In the genomic region with DNA sequence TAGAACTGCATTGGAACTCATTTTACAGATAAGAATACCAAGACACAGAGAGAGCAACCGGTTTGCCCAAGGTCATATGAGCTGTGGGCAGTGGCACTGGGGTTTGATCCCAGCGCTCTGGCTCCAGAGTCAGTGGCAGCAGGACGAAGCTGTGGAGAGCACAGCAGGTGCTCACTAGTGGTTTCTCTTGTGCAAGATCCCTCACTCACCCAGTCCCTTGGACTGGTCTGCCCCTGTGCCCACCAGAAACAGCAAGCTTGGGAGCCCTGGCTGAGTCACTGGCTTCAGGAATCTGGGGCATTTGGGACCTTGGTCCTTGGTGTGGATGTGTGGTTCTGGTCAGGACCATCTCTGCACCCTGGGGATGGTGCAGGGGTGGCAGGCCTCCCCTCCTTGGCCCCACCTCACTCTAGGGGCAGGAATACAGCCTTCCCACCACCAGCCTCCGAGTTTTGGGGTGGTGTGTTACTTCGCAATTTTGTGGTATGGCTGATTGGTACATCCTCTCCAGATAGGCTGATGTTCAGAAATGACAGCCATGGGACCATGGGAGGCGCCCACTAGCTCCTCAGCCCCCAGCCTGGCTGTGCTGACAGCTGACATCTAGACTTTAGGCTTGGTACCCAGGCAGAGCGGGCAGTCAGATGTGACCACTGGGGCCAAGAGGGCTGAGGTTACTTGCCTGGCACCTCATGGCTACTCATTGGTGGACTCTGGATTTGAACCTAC, we compare ENCODE assay signal across 21 cellular contexts.
DNase-seq lines count a peak whose midpoint lies in the region; TF ChIP-seq lines count a peak whose summit lies in the region.
"Had no signal": no experiment of that assay in that cellular context is flagged by ENCODE, and none has a peak within 500 bp of the region (broad histone marks: within the 10 kb centered on the region; RNA-seq: fewer than 3 reads in every experiment).

No MANE protein-coding gene starts in this region.

- no peak for TF ChIP-seq POLR2A in NB4 (IDR thresholded peaks at IDR 0.05; ENCODE audit: extremely low read depth, insufficient read length)

- no peaks in the 10 kb centered on the region; the same call in 1 of the 2 replicates for H3K27me3 Mint-ChIP-seq in H9 (ENCODE audit: low read depth)
- H3K27me3 Mint-ChIP-seq: B cell had no signal

- H3K14ac ChIP-seq in neuronal stem cell (ENCODE audit: low read length): no peak overlapping the region
- no peak overlapping the region for H3K14ac ChIP-seq in H9 (ENCODE audit: insufficient read depth, low read length)

- H2BK120ac ChIP-seq in neuronal stem cell (ENCODE audit: low read depth, low read length) (no peak overlapping the region), H9 (ENCODE audit: low read depth, low read length, poor library complexity, severe bottlenecking) (no peak overlapping the region)

- H3K79me2 ChIP-seq in H9 (ENCODE audit: insufficient read depth, low read length): no peaks in the 10 kb centered on the region

- H2BK15ac ChIP-seq in neuronal stem cell (ENCODE audit: low read length) (peak overlapping the region; percentile 35), H9 (ENCODE audit: low read depth, low read length) (no peak overlapping the region)

- no peaks in the 10 kb centered on the region for H3K9me3 ChIP-seq in neuronal stem cell (replicated peaks in 1 of 2; ENCODE audit: control insufficient read depth in 2 of 2, insufficient read depth in 1 of 2, low read depth in 1 of 2, low read length in 2 of 2)
- H3K9me3 ChIP-seq in skeletal muscle tissue (ENCODE audit: control insufficient read depth in 3 of 3, low read length in 3 of 3): no peaks in the 10 kb centered on the region
- no peaks in the 10 kb centered on the region for H3K9me3 ChIP-seq in H9 (ENCODE audit: control insufficient read depth, low read depth, low read length)
- H3K9me3 ChIP-seq: Caco-2, SJSA1 had no signal

- H4K8ac ChIP-seq in neuronal stem cell (ENCODE audit: low read depth, low read length) (no peak overlapping the region), H9 (replicated peaks; ENCODE audit: insufficient read length, low read depth, low read length) (no peak overlapping the region)

- TF ChIP-seq CTCF in HL-60 (IDR thresholded peaks at IDR 0.05; ENCODE audit: insufficient read depth, low read length) (no peak), NB4 (IDR thresholded peaks at IDR 0.05; ENCODE audit: low read depth, low read length) (no peak), H9 (conservative IDR thresholded peaks at IDR 0.05) (no peak)

- H2BK20ac ChIP-seq in H9 (ENCODE audit: low read depth, low read length, poor library complexity, severe bottlenecking): no peak overlapping the region

- H3K4me3 ChIP-seq in HL-60 (replicated peaks; ENCODE audit: insufficient read depth, low read length): no peak overlapping the region
- H3K4me3 ChIP-seq in NB4 (ENCODE audit: low read depth, low read length): no peak overlapping the region
- H3K4me3 ChIP-seq in neuronal stem cell (ENCODE audit: low read length in 2 of 2): no peak overlapping the region
- no peak overlapping the region for H3K4me3 ChIP-seq in skeletal muscle tissue (ENCODE audit: low read length in 3 of 3)
- H3K4me3 ChIP-seq: SJSA1 had no signal

- H3K4ac ChIP-seq in neuronal stem cell (ENCODE audit: low read length): no peak overlapping the region
- H3K4ac ChIP-seq in H9 (ENCODE audit: low read depth, low read length): no peak overlapping the region

- H4K20me1 ChIP-seq in H9 (ENCODE audit: control insufficient read depth, insufficient read depth, insufficient read length): no peaks in the 10 kb centered on the region

- H3K23me2 ChIP-seq in H9 (ENCODE audit: insufficient read length, low read depth, low read length, poor library complexity, severe bottlenecking): no peaks in the 10 kb centered on the region

- H2BK5ac ChIP-seq in neuronal stem cell (ENCODE audit: low read length) (no peak overlapping the region), H9 (ENCODE audit: insufficient read length, low read length) (no peak overlapping the region)

- H3K9ac ChIP-seq in neuronal stem cell (ENCODE audit: low read depth, low read length, poor library complexity) (no peak overlapping the region), skeletal muscle tissue (ENCODE audit: low read depth in 1 of 3, low read length in 3 of 3) (peak overlapping the region in 2 of 3 donors; percentile 17 to 40), H9 (ENCODE audit: extremely low read depth, insufficient read length, low read length) (no peak overlapping the region)

- H3T11ph ChIP-seq in H9 (ENCODE audit: low read length): no peak overlapping the region

- no peaks in the 10 kb centered on the region for H3K27me3 ChIP-seq in HL-60 (ENCODE audit: insufficient read depth, poor library complexity, severe bottlenecking)
- H3K27me3 ChIP-seq in neuronal stem cell (ENCODE audit: control insufficient read depth in 3 of 3, insufficient read depth in 3 of 3, low read depth in 1 of 3, low read length in 3 of 3): peaks cover 0 to 47% (median 0%) of the 10 kb centered on the region in 3 experiments
- peaks cover 0 to 3% (median 0%) of the 10 kb centered on the region in 3 donors for H3K27me3 ChIP-seq in skeletal muscle tissue (ENCODE audit: control insufficient read depth in 3 of 3, insufficient read depth in 3 of 3, low read length in 3 of 3)
- H3K27me3 ChIP-seq in H9 (ENCODE audit: insufficient read depth, low read length): no peaks in the 10 kb centered on the region
- H3K27me3 ChIP-seq: SJSA1 had no signal

- H3K4me2 ChIP-seq in neuronal stem cell (ENCODE audit: insufficient read depth, low read length, poor library complexity, severe bottlenecking) (no peak overlapping the region), H9 (ENCODE audit: insufficient read depth, insufficient read length, low read length) (no peak overlapping the region)

- H4K5ac ChIP-seq in H9 (ENCODE audit: insufficient read length, low read depth, low read length): no peak overlapping the region

- no peak overlapping the region for H3K18ac ChIP-seq in neuronal stem cell (ENCODE audit: low read length)
- no peak overlapping the region for H3K18ac ChIP-seq in H9 (ENCODE audit: insufficient read length, low read depth, low read length)

- H3K4me1 Mint-ChIP-seq in H9: peaks cover 63 to 68% of the 10 kb centered on the region in 2 experiments
- H3K4me1 Mint-ChIP-seq: B cell had no signal

- H2AK5ac ChIP-seq in neuronal stem cell (ENCODE audit: low read depth, low read length): peak overlapping the region; percentile 14
- no peak overlapping the region for H2AK5ac ChIP-seq in H9 (ENCODE audit: insufficient read length, low read length)

- WGBS in neuronal stem cell (ENCODE audit: extremely low coverage in 2 of 2, insufficient read length in 2 of 2, insufficient replicate concordance in 1 of 2), 2 donors: no CpG with 5 or more reads among the region's 7 CpGs
- WGBS in H9 (ENCODE audit: extremely low coverage, insufficient read length, low lambda C conversion rate): no CpG with 5 or more reads among the region's 7 CpGs

- no peak overlapping the region for H3K27ac Mint-ChIP-seq in H9
- H3K27ac Mint-ChIP-seq: B cell; CD8-positive, alpha-beta T cell had no signal

- H2BK12ac ChIP-seq in neuronal stem cell (ENCODE audit: low read length) (peak overlapping the region; percentile 68), H9 (ENCODE audit: insufficient read length, low read depth, low read length) (no peak overlapping the region)

- H2AFZ ChIP-seq in neuronal stem cell (ENCODE audit: low read length): no peak overlapping the region
- H2AFZ ChIP-seq in H9 (ENCODE audit: low read length): no peak overlapping the region

- no peaks in the 10 kb centered on the region for H3K79me1 ChIP-seq in neuronal stem cell (ENCODE audit: low read depth, low read length)
- no peaks in the 10 kb centered on the region for H3K79me1 ChIP-seq in H9 (ENCODE audit: insufficient read depth, low read depth, low read length, poor library complexity, severe bottlenecking)

- peak in 1 of 2 experiments; percentile 72 for DNase-seq in HL-60 (ENCODE audit: low read depth in 1 of 2, low spot score in 1 of 2)
- DNase-seq in NB4 (ENCODE audit: low read depth): peak; percentile 73
- no peak for DNase-seq in neuronal stem cell (ENCODE audit: low spot score)
- DNase-seq in kidney tubule cell (ENCODE audit: low spot score): no peak
- no peak for DNase-seq in H9
- DNase-seq in NCI-H1417 treated with DMSO at 0.1 percent for 48 hours (lab: John Stamatoyannopoulos, UW): no peak
- DNase-seq: Caco-2; CD8-positive, alpha-beta T cell; KBM-7; NCI-H1092 treated with DMSO at 0.1 percent for 48 hours; NCI-H1436 treated with DMSO at 0.1 percent for 48 hours; NCI-H2029 treated with DMSO at 0.1 percent for 48 hours; NCI-H446 treated with DMSO at 0.1 percent for 48 hours; NCI-H526; NCI-H82; NK-92 treated with Interleukin-12 subunit alpha and Interleukin-12 subunit beta, amount 100 ng/mL, for 24 hours; PC-3 had no signal

- H4K91ac ChIP-seq in neuronal stem cell (ENCODE audit: low read depth, low read length, poor library complexity) (peak overlapping the region; percentile 58), H9 (ENCODE audit: insufficient read length, low read depth, low read length) (no peak overlapping the region)

- H3K4me3 Mint-ChIP-seq in H9: no peak overlapping the region
- H3K4me3 Mint-ChIP-seq: B cell; CD8-positive, alpha-beta T cell had no signal

- no peaks in the 10 kb centered on the region for H3K36me3 Mint-ChIP-seq in H9 (ENCODE audit: insufficient read depth in 1 of 3, low read depth in 3 of 3)
- H3K36me3 Mint-ChIP-seq: CD8-positive, alpha-beta T cell had no signal

- H3K27ac ChIP-seq in HL-60 (replicated peaks) (peak overlapping the region; percentile 42), neuronal stem cell (replicated peaks; ENCODE audit: low read length) (no peak overlapping the region), skeletal muscle tissue (ENCODE audit: low read depth, low read length) (no peak overlapping the region), H9 (ENCODE audit: insufficient read length, low read depth, low read length) (no peak overlapping the region)
- H3K27ac ChIP-seq: C4-2B, SJSA1 had no signal

- H3K4me1 ChIP-seq in neuronal stem cell (ENCODE audit: control insufficient read depth in 2 of 2, insufficient read depth in 1 of 2, low read depth in 1 of 2, low read length in 2 of 2) (peaks cover 0 to 14% of the 10 kb centered on the region in 2 donors), skeletal muscle tissue (ENCODE audit: control insufficient read depth in 3 of 3, insufficient read depth in 3 of 3, low read length in 3 of 3) (peaks cover 29 to 63% (median 61%) of the 10 kb centered on the region in 3 donors), H9 (ENCODE audit: insufficient read depth, low read length) (peaks cover 2% of the 10 kb centered on the region; the same call in 1 of the 2 replicates)
- H3K4me1 ChIP-seq: SJSA1 had no signal

- H3K23ac ChIP-seq in neuronal stem cell (ENCODE audit: low read depth, low read length, poor library complexity): no peak overlapping the region
- no peak overlapping the region for H3K23ac ChIP-seq in H9 (ENCODE audit: insufficient read length, low read depth, low read length)

- no peaks in the 10 kb centered on the region; a peak in 1 of 5 replicates for H3K9me3 Mint-ChIP-seq in H9
- H3K9me3 Mint-ChIP-seq: CD8-positive, alpha-beta T cell had no signal

- H3K36me3 ChIP-seq in neuronal stem cell (replicated peaks in 1 of 2; ENCODE audit: control insufficient read depth in 2 of 2, insufficient read depth in 2 of 2, low read length in 2 of 2) (no peaks in the 10 kb centered on the region), skeletal muscle tissue (ENCODE audit: control insufficient read depth in 3 of 3, insufficient read depth in 3 of 3, low read length in 3 of 3) (no peaks in the 10 kb centered on the region)
- H3K36me3 ChIP-seq: SJSA1 had no signal

- H3K56ac ChIP-seq in H9 (ENCODE audit: insufficient read length, low read depth, low read length): no peak overlapping the region

Comparison
In these comparisons a context has a peak if more than half of its experiments do, and no peak if none do; other contexts are left out.
1. H3K9ac ChIP-seq: peak in skeletal muscle tissue (2 of 3); none in neuronal stem cell (single experiment) and H9 (single experiment).